ENCODE assay signal across 14 cellular contexts in genomic region chr7:116232920-116233319, GRCh38.
DNase-seq lines count a peak whose midpoint lies in the region; ATAC-seq, FAIRE-seq and TF ChIP-seq lines count a peak whose summit lies in the region.
"Had no signal": no experiment of that assay in that cellular context is flagged by ENCODE, and none has a peak within 500 bp of the region (broad histone marks: within the 10 kb centered on the region; RNA-seq: fewer than 3 reads in every experiment).

No MANE protein-coding gene starts in this region.

- ATAC-seq in HG02970 (IDR thresholded peaks at IDR 0.05; ENCODE audit: low FRiP score, unreplicated experiment) = no peak
- ATAC-seq: HCT116 had no signal

- no peaks in the 10 kb centered on the region for H3K36me3 Mint-ChIP-seq in activated naive CD8-positive, alpha-beta T cell

- peak overlapping the region; percentile 87 for H3K27ac Mint-ChIP-seq in activated naive CD8-positive, alpha-beta T cell

- peaks cover 61% of the 10 kb centered on the region; the same call in 1 of the 2 replicates for H3K79me2 ChIP-seq in KMS-11 (ENCODE audit: insufficient read depth, low read depth)

- no peak for FAIRE-seq in HTR-8/SVneo (lab: Jason Lieb, UNC)

- H3K4me1 ChIP-seq in KMS-11 (ENCODE audit: low read depth, poor library complexity, severe bottlenecking) (peaks cover 56% of the 10 kb centered on the region), muscle layer of colon (ENCODE audit: insufficient read depth, low read length) (peaks cover 48% of the 10 kb centered on the region)

- H3K4me3 ChIP-seq in KMS-11 (IDR thresholded peaks at IDR 0.05; ENCODE audit: insufficient read depth, low read depth, low read length) (no peak overlapping the region), muscle layer of colon (ENCODE audit: low read depth in 1 of 2, low read length in 2 of 2) (no peak overlapping the region)
- H3K4me3 ChIP-seq: lower lobe of right lung had no signal

- no peak overlapping the region for H3K4me3 Mint-ChIP-seq in activated naive CD8-positive, alpha-beta T cell

- H3K4me1 Mint-ChIP-seq in activated naive CD8-positive, alpha-beta T cell (ENCODE audit: low read depth) = peaks cover 89% of the 10 kb centered on the region

- H3K27me3 Mint-ChIP-seq in activated naive CD8-positive, alpha-beta T cell = no peaks in the 10 kb centered on the region

- no peaks in the 10 kb centered on the region for H3K9me3 Mint-ChIP-seq in activated naive CD8-positive, alpha-beta T cell (ENCODE audit: low read depth)

- H3K36me3 ChIP-seq in KMS-11 (ENCODE audit: insufficient read depth) (no peaks in the 10 kb centered on the region), muscle layer of colon (ENCODE audit: insufficient read depth, low read length) (peaks cover 3% of the 10 kb centered on the region)
- H3K36me3 ChIP-seq: lower lobe of right lung had no signal

- no peak for TF ChIP-seq CTCF in KMS-11 (conservative IDR thresholded peaks at IDR 0.05; ENCODE audit: low read depth, low read length)

- H2AFZ ChIP-seq in KMS-11 (ENCODE audit: low read depth) = no peak overlapping the region

- no peaks in the 10 kb centered on the region for H4K20me1 ChIP-seq in KMS-11 (ENCODE audit: insufficient read depth)

- no peaks in the 10 kb centered on the region for H3K9me3 ChIP-seq in muscle layer of colon (ENCODE audit: low read length)
- H3K9me3 ChIP-seq: Caco-2, lower lobe of right lung had no signal

- H3K4me2 ChIP-seq in KMS-11 = peak overlapping the region; percentile 44; the same call in 1 of the 2 replicates

- H3K9ac ChIP-seq in KMS-11 = no peak overlapping the region
- no peak overlapping the region for H3K9ac ChIP-seq in muscle layer of colon (ENCODE audit: low read length)

- H3K27me3 ChIP-seq in KMS-11 (ENCODE audit: insufficient read depth, low read depth) (no peaks in the 10 kb centered on the region), muscle layer of colon (ENCODE audit: control insufficient read depth in 1 of 2, insufficient read depth in 2 of 2, low read length in 2 of 2) (no peaks in the 10 kb centered on the region)

- peak; percentile 36 to 49 for DNase-seq in AML-193 (lab: John Stamatoyannopoulos, UW)
- no peak for DNase-seq in NCI-H446 (lab: John Stamatoyannopoulos, UW)
- no peak for DNase-seq in HTR-8/SVneo (ENCODE audit: insufficient read length, low spot score)
- no peak for DNase-seq in NCI-H1694 treated with DMSO at 0.1 percent for 48 hours (lab: John Stamatoyannopoulos, UW)
- DNase-seq: activated CD4-positive, alpha-beta T cell treated with anti-CD3 and anti-CD28 coated beads, Interleukin-2, amount 50 U/mL, for 48 hours; Caco-2; lower lobe of right lung; NCI-H345; trophoblast cell had no signal

- H3K27ac ChIP-seq in KMS-11 = no peak overlapping the region
- H3K27ac ChIP-seq in muscle layer of colon (ENCODE audit: low read depth, low read length) = peak overlapping the region; percentile 85
- H3K27ac ChIP-seq: lower lobe of right lung had no signal

Comparison
In these comparisons a context has a peak if more than half of its experiments do, and no peak if none do; other contexts are left out.
1. DNase-seq: peak in AML-193 (2 of 2); none in NCI-H446 (0 of 2), HTR-8/SVneo (single experiment) and NCI-H1694 treated with DMSO at 0.1 percent for 48 hours (single experiment).